ENCODE assay signal across 27 cellular contexts in genomic region chr12:12133259-12133658, GRCh38.
"Had no signal": no experiment of that assay in that cellular context is flagged by ENCODE, and none has a peak within 500 bp of the region (broad histone marks: within the 10 kb centered on the region; RNA-seq: fewer than 3 reads in every experiment).

No MANE protein-coding gene starts in this region.

- H3K9me3 ChIP-seq: ascending aorta, body of pancreas, MG63, Peyer's patch, SJSA1 had no signal

- H3K9me3 Mint-ChIP-seq: activated CD4-positive, alpha-beta memory T cell treated with anti-CD3 and anti-CD28 coated beads, Interleukin-2, amount 10 ng/mL, durations not matched to agents 7 days and 5 days; activated naive CD4-positive, alpha-beta T cell treated with anti-CD3 and anti-CD28 coated beads, Interleukin-2, amount 10 ng/mL, durations not matched to agents 7 days and 5 days; activated naive CD8-positive, alpha-beta T cell treated with anti-CD3 and anti-CD28 coated beads, Interleukin-2, amount 10 ng/mL, durations not matched to agents 7 days and 5 days; activated T-helper 2 cell treated with anti-CD3 and anti-CD28 coated beads, Interferon-gamma antibody, Interleukin-2, Interleukin-4, amounts not matched to agents 10 μg/mL and 5 μg/mL and 100 μg/mL, durations not matched to agents 14 hours and 24 hours and 36 hours had no signal

- H3K4me3 Mint-ChIP-seq: activated CD4-positive, alpha-beta memory T cell treated with anti-CD3 and anti-CD28 coated beads, Interleukin-2, amount 10 ng/mL, durations not matched to agents 7 days and 5 days; activated naive CD4-positive, alpha-beta T cell treated with anti-CD3 and anti-CD28 coated beads, Interleukin-2, amount 10 ng/mL, durations not matched to agents 7 days and 5 days; activated naive CD8-positive, alpha-beta T cell treated with anti-CD3 and anti-CD28 coated beads, Interleukin-2, amount 10 ng/mL, durations not matched to agents 7 days and 5 days had no signal

- H3K27ac Mint-ChIP-seq: activated CD4-positive, alpha-beta memory T cell treated with anti-CD3 and anti-CD28 coated beads, Interleukin-2, amount 10 ng/mL, durations not matched to agents 7 days and 5 days; activated naive CD4-positive, alpha-beta T cell treated with anti-CD3 and anti-CD28 coated beads, Interleukin-2, amount 10 ng/mL, durations not matched to agents 7 days and 5 days; activated naive CD8-positive, alpha-beta T cell treated with anti-CD3 and anti-CD28 coated beads, Interleukin-2, amount 10 ng/mL, durations not matched to agents 7 days and 5 days; activated T-helper 2 cell treated with anti-CD3 and anti-CD28 coated beads, Interferon-gamma antibody, Interleukin-2, Interleukin-4, amounts not matched to agents 10 μg/mL and 5 μg/mL and 100 μg/mL, durations not matched to agents 14 hours and 24 hours and 36 hours had no signal

- H3K36me3 Mint-ChIP-seq: activated naive CD4-positive, alpha-beta T cell treated with anti-CD3 and anti-CD28 coated beads, Interleukin-2, amount 10 ng/mL, durations not matched to agents 7 days and 5 days; activated naive CD8-positive, alpha-beta T cell treated with anti-CD3 and anti-CD28 coated beads, Interleukin-2, amount 10 ng/mL, durations not matched to agents 7 days and 5 days had no signal

- H3K4me1 Mint-ChIP-seq: activated CD4-positive, alpha-beta memory T cell treated with anti-CD3 and anti-CD28 coated beads, Interleukin-2, amount 10 ng/mL, durations not matched to agents 7 days and 5 days; activated naive CD4-positive, alpha-beta T cell treated with anti-CD3 and anti-CD28 coated beads, Interleukin-2, amount 10 ng/mL, durations not matched to agents 7 days and 5 days had no signal

- ATAC-seq: body of pancreas, SK-N-SH treated with all-trans-retinoic acid at 6 μM for 48 hours had no signal

- DNase-seq: activated CD4-positive, alpha-beta memory T cell treated with anti-CD3 and anti-CD28 coated beads, Interleukin-2, amount 10 ng/mL, durations not matched to agents 7 days and 5 days; activated CD4-positive, alpha-beta T cell treated with anti-CD3 and anti-CD28 coated beads, Interleukin-2, amount 50 U/mL, for 1 hour; activated CD4-positive, CD25-positive, alpha-beta regulatory T cell; activated gamma-delta T cell treated with Interleukin-2 at 50 U/mL for 16 hours; activated naive CD4-positive, alpha-beta T cell treated with anti-CD3 and anti-CD28 coated beads, Interleukin-2, amount 10 ng/mL, durations not matched to agents 7 days and 5 days; activated naive CD8-positive, alpha-beta T cell treated with anti-CD3 and anti-CD28 coated beads, Interleukin-2, amount 10 ng/mL, durations not matched to agents 7 days and 5 days; activated T-cell treated with anti-CD3 and anti-CD28 coated beads for 4 hours; activated T-cell treated with anti-CD3 and anti-CD28 coated beads, Interleukin-2, amount 50 U/mL, for 48 hours; body of pancreas; central memory CD4-positive, alpha-beta T cell; MG63; MV-4-11; NCI-H1092 treated with DMSO at 0.1 percent for 48 hours; NCI-H1417 treated with DMSO at 0.1 percent for 48 hours; NCI-H1694; NCI-H2029; NCI-H2107; NCI-H510A treated with DMSO at 0.1 percent for 48 hours; NCI-H69; NK-92 treated with Interleukin-12 subunit alpha and Interleukin-12 subunit beta, amount 100 ng/mL, for 24 hours; Peyer's patch; Right ventricle myocardium superior; SW 1271 had no signal
